Comparison of ENCODE assay signal across 11 cellular contexts in genomic region chr18:41744664-41745063, GRCh38.
DNase-seq lines count a peak whose midpoint lies in the region; ATAC-seq, FAIRE-seq and TF ChIP-seq lines count a peak whose summit lies in the region.
"Had no signal": no experiment of that assay in that cellular context is flagged by ENCODE, and none has a peak within 500 bp of the region (broad histone marks: within the 10 kb centered on the region; RNA-seq: fewer than 3 reads in every experiment).

No MANE protein-coding gene starts in this region.

- ATAC-seq in HG02852 (IDR thresholded peaks at IDR 0.05; ENCODE audit: unreplicated experiment), result no peak
- ATAC-seq: CD8-positive, alpha-beta T cell had no signal

- H3K23ac ChIP-seq in mesendoderm (ENCODE audit: low read length), result no peak overlapping the region

- H3K36me3 Mint-ChIP-seq in astrocyte (ENCODE audit: low read depth, unreplicated experiment), result no peaks in the 10 kb centered on the region
- H3K36me3 Mint-ChIP-seq: CD8-positive, alpha-beta T cell had no signal

- H4K20me1 ChIP-seq in astrocyte (ENCODE audit: insufficient read depth, low read length), result no peaks in the 10 kb centered on the region

- DNase-seq in cardiac muscle cell (ENCODE audit: low read depth in 1 of 2, low spot score in 1 of 2) (peak in 1 of 2 donors; percentile 38), cardiac septum (ENCODE audit: low spot score) (no peak), astrocyte (ENCODE audit: low read depth) (no peak), mesendoderm (peak; percentile 11), hippocampal formation (lab: John Stamatoyannopoulos, UW) (no peak), foreskin melanocyte (no peak)
- no peak for DNase-seq in activated CD4-positive, alpha-beta T cell treated with anti-CD3 and anti-CD28 coated beads for 1 hour
- DNase-seq: CD8-positive, alpha-beta T cell had no signal

- peak overlapping the region; percentile 23 for H2AFZ ChIP-seq in astrocyte (ENCODE audit: low read depth, low read length)

- no peak overlapping the region for H4K5ac ChIP-seq in mesendoderm (ENCODE audit: low read length)

- intact Hi-C loops in cardiac septum (cut with DNase I), result loop anchor here (10.0 kb wide), 1 partner anchor 810 kb away; no protein-coding TSS in a partner anchor

- no peaks in the 10 kb centered on the region for H3K36me3 ChIP-seq in cardiac muscle cell
- no peaks in the 10 kb centered on the region for H3K36me3 ChIP-seq in astrocyte (ENCODE audit: insufficient read depth, low read length)
- H3K36me3 ChIP-seq in mesendoderm (ENCODE audit: control insufficient read depth, insufficient read depth, low read length), result no peaks in the 10 kb centered on the region
- H3K36me3 ChIP-seq: SJCRH30, thoracic aorta had no signal

- FAIRE-seq in astrocyte (lab: Jason Lieb, UNC), result no peak

- no peak overlapping the region for H3K18ac ChIP-seq in mesendoderm (ENCODE audit: low read length)

- no peaks in the 10 kb centered on the region for H3K27me3 Mint-ChIP-seq in astrocyte (ENCODE audit: low read depth, unreplicated experiment)

- H3K9me3 Mint-ChIP-seq in astrocyte (ENCODE audit: unreplicated experiment), result no peaks in the 10 kb centered on the region
- H3K9me3 Mint-ChIP-seq: CD8-positive, alpha-beta T cell had no signal

- H3K4me2 ChIP-seq in astrocyte (ENCODE audit: low read length), result peak overlapping the region; percentile 58
- H3K4me2 ChIP-seq in mesendoderm (ENCODE audit: low read length), result no peak overlapping the region

- no CpG with 5 or more reads among the region's 4 CpGs for WGBS in mesendoderm (ENCODE audit: extremely low coverage, insufficient coverage, low lambda C conversion rate)

- no peak overlapping the region for H3K4me3 Mint-ChIP-seq in astrocyte (ENCODE audit: unreplicated experiment)
- H3K4me3 Mint-ChIP-seq: CD8-positive, alpha-beta T cell had no signal

- H3K56ac ChIP-seq in mesendoderm (ENCODE audit: low read length), result no peak overlapping the region

- peak overlapping the region; percentile 56 for H3K27ac ChIP-seq in cardiac muscle cell
- no peak overlapping the region for H3K27ac ChIP-seq in astrocyte (ENCODE audit: low read depth, low read length)
- H3K27ac ChIP-seq in mesendoderm (ENCODE audit: low read depth, low read length), result no peak overlapping the region
- H3K27ac ChIP-seq: SJCRH30, thoracic aorta had no signal

- no peaks in the 10 kb centered on the region for H3K27me3 ChIP-seq in cardiac muscle cell
- no peaks in the 10 kb centered on the region for H3K27me3 ChIP-seq in astrocyte (ENCODE audit: insufficient read depth, low read length)
- H3K27me3 ChIP-seq in mesendoderm (ENCODE audit: insufficient read depth, low read length, poor library complexity), result no peaks in the 10 kb centered on the region
- H3K27me3 ChIP-seq: SJCRH30 had no signal

- no peaks in the 10 kb centered on the region for H3K79me2 ChIP-seq in astrocyte (ENCODE audit: insufficient read depth, low read length)
- no peaks in the 10 kb centered on the region for H3K79me2 ChIP-seq in mesendoderm (ENCODE audit: control insufficient read depth, insufficient read depth, low read length)

- H2BK15ac ChIP-seq in mesendoderm (replicated peaks; ENCODE audit: low read depth), result no peak overlapping the region

- H3K4me3 ChIP-seq in cardiac muscle cell (no peak overlapping the region), astrocyte (ENCODE audit: insufficient read depth, low read depth, low read length) (no peak overlapping the region), mesendoderm (ENCODE audit: low read length) (no peak overlapping the region)
- H3K4me3 ChIP-seq: SJCRH30, thoracic aorta had no signal

- no peaks in the 10 kb centered on the region for H3K9me3 ChIP-seq in cardiac muscle cell (ENCODE audit: low read depth)
- no peaks in the 10 kb centered on the region for H3K9me3 ChIP-seq in astrocyte (ENCODE audit: insufficient read depth, low read depth, low read length)
- H3K9me3 ChIP-seq: SJCRH30, thoracic aorta had no signal

- no peak for TF ChIP-seq CTCF in cardiac muscle cell (IDR thresholded peaks at IDR 0.05; ENCODE audit: low read depth, low read length)
- no peak for TF ChIP-seq CTCF in astrocyte (IDR thresholded peaks at IDR 0.05; ENCODE audit: insufficient read depth, low read depth, low read length)

- peaks cover 4% of the 10 kb centered on the region for H3K4me1 Mint-ChIP-seq in astrocyte (ENCODE audit: low read depth, unreplicated experiment)

- no peak overlapping the region for H3K4ac ChIP-seq in mesendoderm (ENCODE audit: low read depth, low read length)

- no peaks in the 10 kb centered on the region for H3K79me1 ChIP-seq in mesendoderm (ENCODE audit: low read length)

- H2BK5ac ChIP-seq in mesendoderm (ENCODE audit: low read length), result no peak overlapping the region

- H3K9ac ChIP-seq in astrocyte (ENCODE audit: low read length) (peak overlapping the region; percentile 23), mesendoderm (ENCODE audit: low read length) (no peak overlapping the region)

- H4K8ac ChIP-seq in mesendoderm (ENCODE audit: low read depth, low read length), result no peak overlapping the region

- no peak overlapping the region for H2AK5ac ChIP-seq in mesendoderm (ENCODE audit: low read length)

- H3K4me1 ChIP-seq in cardiac muscle cell (ENCODE audit: low read depth), result peaks cover 21% of the 10 kb centered on the region
- H3K4me1 ChIP-seq in astrocyte (ENCODE audit: insufficient read depth, low read length), result no peaks in the 10 kb centered on the region
- peaks cover 7% of the 10 kb centered on the region for H3K4me1 ChIP-seq in mesendoderm (ENCODE audit: control insufficient read depth, low read depth, low read length)
- H3K4me1 ChIP-seq: SJCRH30 had no signal

- no peak overlapping the region for H3K27ac Mint-ChIP-seq in astrocyte (ENCODE audit: unreplicated experiment)
- H3K27ac Mint-ChIP-seq: CD8-positive, alpha-beta T cell had no signal

- H2BK120ac ChIP-seq in mesendoderm (ENCODE audit: low read depth, low read length), result no peak overlapping the region
